Comparison of ENCODE assay signal across 17 cellular contexts in the genomic region with DNA sequence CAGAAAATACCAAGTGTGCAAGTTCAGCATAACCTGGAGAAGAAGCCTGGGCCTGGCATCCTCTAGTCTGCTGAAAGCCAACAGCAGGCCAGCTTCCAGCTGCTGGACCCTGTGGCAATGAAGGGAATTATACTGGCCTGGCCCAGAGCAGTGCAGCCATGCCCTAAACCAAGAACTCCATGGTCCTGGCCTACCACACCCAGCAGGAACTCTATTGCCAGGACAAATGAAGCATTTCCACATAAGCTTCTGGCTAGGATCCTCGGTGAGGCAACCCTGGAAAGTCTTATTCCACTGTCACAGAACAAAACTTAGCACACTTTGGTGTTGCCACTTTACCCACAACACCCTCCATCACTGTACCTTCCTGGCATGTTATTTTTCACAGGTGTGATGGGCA. TPM values are rescaled to one million over a fixed set of nuclear protein-coding genes. Genes with fewer than 3 reads are reported as not detected.
A peak's percentile ranks its signal among the peaks of the same experiment; 100 is the strongest.
DNase-seq lines count a peak whose midpoint lies in the region; ATAC-seq, FAIRE-seq and TF ChIP-seq lines count a peak whose summit lies in the region.
"Had no signal": no experiment of that assay in that cellular context is flagged by ENCODE, and none has a peak within 500 bp of the region (broad histone marks: within the 10 kb centered on the region; RNA-seq: fewer than 3 reads in every experiment).

No MANE protein-coding gene starts in this region.

- no peak overlapping the region for H3K4me3 Mint-ChIP-seq in MCF 10A (ENCODE audit: unreplicated experiment)
- H3K4me3 Mint-ChIP-seq: B cell; CD4-positive, alpha-beta T cell had no signal

- H3K4me1 ChIP-seq in breast epithelium (no peaks in the 10 kb centered on the region), suprapubic skin (peaks cover 14% of the 10 kb centered on the region), ovary (ENCODE audit: insufficient read depth) (no peaks in the 10 kb centered on the region), pancreas (no peaks in the 10 kb centered on the region)

- H3K4me1 Mint-ChIP-seq in MCF 10A (ENCODE audit: insufficient read depth, unreplicated experiment): peaks cover 11% of the 10 kb centered on the region
- H3K4me1 Mint-ChIP-seq: B cell had no signal

- POLR2A ChIA-PET in MCF 10A (lab: Yijun Ruan, JAX): interaction anchor here (0.9 to 6.1 kb wide), 3 partner anchors 8 to 21 kb away, joined by 3 to 65 read pairs (median 4); no protein-coding TSS in a partner anchor

- H3K27ac Mint-ChIP-seq in MCF 10A (ENCODE audit: low read depth, unreplicated experiment): peak overlapping the region; percentile 71
- H3K27ac Mint-ChIP-seq: B cell; CD4-positive, alpha-beta T cell had no signal

- no peaks in the 10 kb centered on the region for H3K9me3 ChIP-seq in breast epithelium
- H3K9me3 ChIP-seq in suprapubic skin: no peaks in the 10 kb centered on the region
- H3K9me3 ChIP-seq in ovary: no peaks in the 10 kb centered on the region
- H3K9me3 ChIP-seq in pancreas: no peaks in the 10 kb centered on the region

- no peak for ATAC-seq in pancreas
- ATAC-seq: HCT116 had no signal

- BruUV-seq in MCF 10A (replicated peaks; lab: Mats Ljungman, UMichigan): TSS peak; percentile 3

- H3K9me3 Mint-ChIP-seq in MCF 10A (ENCODE audit: unreplicated experiment): no peaks in the 10 kb centered on the region
- H3K9me3 Mint-ChIP-seq: CD4-positive, alpha-beta T cell had no signal

- CTCF ChIA-PET in MCF 10A (lab: Yijun Ruan, JAX): interaction anchor here (1.5 to 2.5 kb wide), 2 partner anchors 11 to 12 kb away, joined by 5 to 25 read pairs; no protein-coding TSS in a partner anchor

- TF ChIP-seq CTCF in MCF 10A (IDR thresholded peaks at IDR 0.05; ENCODE audit: unreplicated experiment): no peak
- TF ChIP-seq CTCF in breast epithelium (IDR thresholded peaks at IDR 0.05): no peak
- no peak for TF ChIP-seq CTCF in suprapubic skin (IDR thresholded peaks at IDR 0.05)
- no peak for TF ChIP-seq CTCF in ovary (IDR thresholded peaks at IDR 0.05)
- TF ChIP-seq CTCF in pancreas (IDR thresholded peaks at IDR 0.05): no peak

- H3K27me3 ChIP-seq in breast epithelium (no peaks in the 10 kb centered on the region), suprapubic skin (no peaks in the 10 kb centered on the region), ovary (no peaks in the 10 kb centered on the region), pancreas (no peaks in the 10 kb centered on the region)

- no peak for DNase-seq in MCF 10A (ENCODE audit: unreplicated experiment)
- DNase-seq in breast epithelium (ENCODE audit: low spot score in 2 of 2): no peak
- DNase-seq in fibroblast of gingiva (ENCODE audit: low read depth): peak; percentile 32
- peak; percentile 31 for DNase-seq in myocyte (ENCODE audit: low read depth)
- DNase-seq in suprapubic skin (ENCODE audit: low spot score in 2 of 2): peak in 1 of 2 donors; percentile 68
- no peak for DNase-seq in ovary
- DNase-seq in NCI-H187 (lab: John Stamatoyannopoulos, UW): no peak
- DNase-seq in pancreas: no peak
- DNase-seq: 8988T; Calu3; CD4-positive, alpha-beta T cell; DMS 273 treated with DMSO at 0.1 percent for 48 hours; GM23248 had no signal

- intact Hi-C loops in MCF 10A (cut with micrococcal nuclease) (no loop called here), breast epithelium (cut with DNase I; ENCODE audit: low total_unique reads) (no loop called here), ovary (cut with DNase I) (no loop called here), pancreas (cut with DNase I) (no loop called here)

- no peaks in the 10 kb centered on the region for H3K27me3 Mint-ChIP-seq in MCF 10A (ENCODE audit: insufficient read depth, unreplicated experiment)
- H3K27me3 Mint-ChIP-seq: B cell; CD4-positive, alpha-beta T cell had no signal

- H3K36me3 ChIP-seq in breast epithelium: no peaks in the 10 kb centered on the region
- H3K36me3 ChIP-seq in suprapubic skin: peaks cover 53% of the 10 kb centered on the region
- no peaks in the 10 kb centered on the region for H3K36me3 ChIP-seq in ovary
- peaks cover 0 to 22% (median 0%) of the 10 kb centered on the region in 3 donors for H3K36me3 ChIP-seq in pancreas

- peaks cover 86% of the 10 kb centered on the region for H3K36me3 Mint-ChIP-seq in MCF 10A (ENCODE audit: insufficient read depth, unreplicated experiment)

- FAIRE-seq in pancreas (lab: Jason Lieb, UNC): no peak
- FAIRE-seq: GM18507, H54 had no signal

- H3K4me3 ChIP-seq in breast epithelium (no peak overlapping the region), suprapubic skin (no peak overlapping the region), ovary (no peak overlapping the region), pancreas (no peak overlapping the region)
- H3K4me3 ChIP-seq: GM23248 had no signal

- 71% methylated on average over 1 of the region's 1 CpG for WGBS in suprapubic skin
- WGBS in ovary, 3 donors: 89 to 93% (median 90%) methylated on average over 1 of the region's 1 CpG
- 95 to 100% methylated on average over 1 of the region's 1 CpG for WGBS in pancreas, 2 donors

- no peak overlapping the region for H3K27ac ChIP-seq in breast epithelium
- peak overlapping the region; percentile 28 for H3K27ac ChIP-seq in suprapubic skin
- no peak overlapping the region for H3K27ac ChIP-seq in ovary
- no peak overlapping the region for H3K27ac ChIP-seq in pancreas
- H3K27ac ChIP-seq: GM23248 had no signal

- TF ChIP-seq POLR2A in breast epithelium (IDR thresholded peaks at IDR 0.05): no peak
- no peak for TF ChIP-seq POLR2A in suprapubic skin (IDR thresholded peaks at IDR 0.05)
- TF ChIP-seq POLR2A in ovary (IDR thresholded peaks at IDR 0.05): no peak

- no peak for TF ChIP-seq EP300 in suprapubic skin (IDR thresholded peaks at IDR 0.05)
- no peak for TF ChIP-seq EP300 in ovary (IDR thresholded peaks at IDR 0.05)

RNA-seq across cellular contexts. Expression of a gene that starts 35.5 kb away (rescaled TPM):
- total RNA-seq in MCF 10A (2022): 43.4 and 50.0 TPM in 2 replicates
- 10 to 100 TPM; 44.5 to 77.4 (median 60.6) TPM for total RNA-seq in breast epithelium
- 66.6 and 74.6 TPM in 2 replicates for total RNA-seq in myocyte
- 43.9 TPM for polyA plus RNA-seq in myocyte (2012)
- total RNA-seq in suprapubic skin: 100 to 1,000 TPM in 1 of 4 donors, 10 to 100 TPM in 3; 60.1 to 105 (median 64.3) TPM
- total RNA-seq in ovary: 10 to 100 TPM; 35.1 to 59.4 (median 44.7) TPM
- polyA plus RNA-seq in ovary: 10 to 100 TPM; 30.8 to 61.1 TPM
- 10 to 100 TPM; 14.8 to 29.4 (median 21.6) TPM for total RNA-seq in pancreas
- polyA plus RNA-seq in pancreas: 10 to 100 TPM; 20.5 to 37.1 TPM

Comparison
In these comparisons a context has a peak if more than half of its experiments do, and no peak if none do; other contexts are left out.
1. DNase-seq: peak in fibroblast of gingiva (single experiment) and myocyte (single experiment); none in MCF 10A (single experiment), breast epithelium (0 of 2), ovary (0 of 5), NCI-H187 (0 of 2) and pancreas (0 of 6).